In genomic region chr2:15641530-15641982, GRCh38 we compare ENCODE assay signal across 31 cellular contexts.
"Had no signal": no experiment of that assay in that cellular context is flagged by ENCODE, and none has a peak within 500 bp of the region (broad histone marks: within the 10 kb centered on the region; RNA-seq: fewer than 3 reads in every experiment).

No MANE protein-coding gene starts in this region.

- H3K4me1 Mint-ChIP-seq: activated CD4-positive, alpha-beta T cell treated with anti-CD3 and anti-CD28 coated beads, Interleukin-2, amount 10 ng/mL, durations not matched to agents 7 days and 5 days had no signal

- H3K27ac Mint-ChIP-seq: activated CD4-positive, alpha-beta T cell treated with anti-CD3 and anti-CD28 coated beads for 36 hours; activated CD4-positive, alpha-beta T cell treated with anti-CD3 and anti-CD28 coated beads, Interleukin-2, amount 10 ng/mL, durations not matched to agents 7 days and 5 days; activated CD8-positive, alpha-beta T cell treated with anti-CD3 and anti-CD28 coated beads, Interleukin-2, amount 10 ng/mL, durations not matched to agents 7 days and 5 days; activated naive CD4-positive, alpha-beta T cell treated with anti-CD3 and anti-CD28 coated beads, Interleukin-2, amount 50 U/mL, for 24 hours; activated naive CD8-positive, alpha-beta T cell treated with anti-CD3 and anti-CD28 coated beads, Interleukin-2, amount 10 ng/mL, durations not matched to agents 7 days and 5 days; activated T-helper 2 cell treated with anti-CD3 and anti-CD28 coated beads, Interferon-gamma antibody, Interleukin-2, Interleukin-4, amounts not matched to agents 10 μg/mL and 5 μg/mL and 100 μg/mL, durations not matched to agents 14 hours and 24 hours and 36 hours had no signal

- H3K27me3 Mint-ChIP-seq: activated CD4-positive, alpha-beta T cell treated with anti-CD3 and anti-CD28 coated beads for 36 hours; activated CD4-positive, alpha-beta T cell treated with anti-CD3 and anti-CD28 coated beads, Interleukin-2, amount 10 ng/mL, durations not matched to agents 7 days and 5 days; activated naive CD4-positive, alpha-beta T cell treated with anti-CD3 and anti-CD28 coated beads, Interleukin-2, amount 50 U/mL, for 24 hours; activated T-cell treated with anti-CD3 and anti-CD28 coated beads, Interleukin-2, amount 50 U/mL, for 24 hours had no signal

- H3K4me3 Mint-ChIP-seq: activated CD4-positive, alpha-beta T cell treated with anti-CD3 and anti-CD28 coated beads for 36 hours; activated CD4-positive, alpha-beta T cell treated with anti-CD3 and anti-CD28 coated beads, Interleukin-2, amount 10 ng/mL, durations not matched to agents 7 days and 5 days; activated CD8-positive, alpha-beta T cell treated with anti-CD3 and anti-CD28 coated beads, Interleukin-2, amount 10 ng/mL, durations not matched to agents 7 days and 5 days; activated naive CD4-positive, alpha-beta T cell treated with anti-CD3 and anti-CD28 coated beads, Interleukin-2, amount 50 U/mL, for 24 hours; activated naive CD8-positive, alpha-beta T cell treated with anti-CD3 and anti-CD28 coated beads, Interleukin-2, amount 10 ng/mL, durations not matched to agents 7 days and 5 days; activated T-cell treated with anti-CD3 and anti-CD28 coated beads, Interleukin-2, amount 50 U/mL, for 24 hours; WTC11 had no signal

- H3K36me3 ChIP-seq: cardiac muscle cell, Peyer's patch had no signal

- H3K27ac ChIP-seq: ascending aorta, cardiac muscle cell, Peyer's patch, SJSA1 had no signal

- ATAC-seq: activated CD4-positive, alpha-beta T cell treated with anti-CD3 and anti-CD28 coated beads for 36 hours; activated CD4-positive, CD25-positive, alpha-beta regulatory T cell treated with anti-CD3 and anti-CD28 coated beads, Interleukin-2, amount 50 U/mL, for 24 hours; activated CD8-positive, alpha-beta T cell treated with anti-CD3 and anti-CD28 coated beads, Interleukin-2, amount 10 ng/mL, durations not matched to agents 7 days and 5 days; K562; PC-3 had no signal

- H3K4me1 ChIP-seq: Peyer's patch had no signal

- DNase-seq: activated CD4-positive, alpha-beta T cell treated with anti-CD3 and anti-CD28 coated beads for 36 hours; activated CD4-positive, alpha-beta T cell treated with anti-CD3 and anti-CD28 coated beads, Interleukin-2, amount 10 ng/mL, durations not matched to agents 7 days and 5 days; activated CD4-positive, alpha-beta T cell treated with anti-CD3 and anti-CD28 coated beads, Interleukin-2, amount 50 U/mL, for 48 hours; activated CD8-positive, alpha-beta T cell treated with anti-CD3 and anti-CD28 coated beads, Interleukin-2, amount 10 ng/mL, durations not matched to agents 7 days and 5 days; activated gamma-delta T cell; activated naive CD4-positive, alpha-beta T cell treated with Interleukin-2 at 50 U/mL for 16 hours; activated naive CD8-positive, alpha-beta T cell treated with anti-CD3 and anti-CD28 coated beads, Interleukin-2, amount 10 ng/mL, durations not matched to agents 7 days and 5 days; activated T-cell treated with anti-CD3 and anti-CD28 coated beads, Interleukin-2, amount 50 U/mL, for 24 hours; amygdala; NCI-H1105; NCI-H1417 treated with DMSO at 0.1 percent for 48 hours; NCI-H187 treated with DMSO at 0.1 percent for 48 hours; NCI-H2081; NCI-H2171 treated with DMSO at 0.1 percent for 48 hours; NCI-H2227 treated with DMSO at 0.1 percent for 48 hours; NCI-H446; NCI-H524 treated with DMSO at 0.1 percent for 48 hours; NK-92 treated with Interleukin-12 subunit alpha and Interleukin-12 subunit beta, amount 100 ng/mL, for 24 hours; PC-3; Peyer's patch; RPMI8226; SHP77 treated with DMSO at 0.1 percent for 48 hours; T1000 had no signal

- H3K9me3 ChIP-seq: ascending aorta, Peyer's patch, SJSA1 had no signal

- H3K9me3 Mint-ChIP-seq: activated naive CD4-positive, alpha-beta T cell treated with anti-CD3 and anti-CD28 coated beads, Interleukin-2, amount 50 U/mL, for 24 hours had no signal

- H3K4me3 ChIP-seq: ascending aorta, cardiac muscle cell, K562, Peyer's patch, SJSA1 had no signal

- H3K27me3 ChIP-seq: ascending aorta, cardiac muscle cell, Peyer's patch, SJSA1 had no signal
